Comparison of ENCODE assay signal across 11 cellular contexts in genomic region chr7:100051611-100052010, GRCh38. TPM values are rescaled to one million over a fixed set of nuclear protein-coding genes. Genes with fewer than 3 reads are reported as not detected.
DNase-seq lines count a peak whose midpoint lies in the region; ATAC-seq and TF ChIP-seq lines count a peak whose summit lies in the region.
"Had no signal": no experiment of that assay in that cellular context is flagged by ENCODE, and none has a peak within 500 bp of the region (broad histone marks: within the 10 kb centered on the region; RNA-seq: fewer than 3 reads in every experiment).

No MANE protein-coding gene starts in this region.

- POLR2A ChIA-PET in activated B cell treated with CpG ODN at 0.5 μM for 24 hours (lab: Charles Lee), result interaction anchor here (0.6 to 0.8 kb wide), 3 partner anchors 49 to 1200 kb away, joined by 3 to 4 read pairs (median 3); partner anchors contain the start of genes AP4M1 and MCM7

- H3K36me3 Mint-ChIP-seq in activated naive CD4-positive, alpha-beta T cell treated with anti-CD3 and anti-CD28 coated beads, Interleukin-2, amount 10 ng/mL, durations not matched to agents 7 days and 5 days, result peaks cover 2% of the 10 kb centered on the region
- peaks cover 7% of the 10 kb centered on the region for H3K36me3 Mint-ChIP-seq in activated B cell treated with CpG ODN at 0.5 μM for 24 hours (ENCODE audit: low read depth)
- H3K36me3 Mint-ChIP-seq in stimulated activated effector memory CD8-positive, alpha-beta T cell treated with anti-CD3 and anti-CD28 coated beads, Interleukin-12 subunit alpha, Interleukin-12 subunit beta, amount 100 ng/mL, for 72 hours, result no peaks in the 10 kb centered on the region

- H3K27me3 Mint-ChIP-seq in activated naive CD4-positive, alpha-beta T cell treated with anti-CD3 and anti-CD28 coated beads, Interleukin-2, amount 10 ng/mL, durations not matched to agents 7 days and 5 days, result peaks cover 6% of the 10 kb centered on the region
- H3K27me3 Mint-ChIP-seq in activated B cell treated with CpG ODN at 0.5 μM for 24 hours, result no peaks in the 10 kb centered on the region

- no peak for TF ChIP-seq CTCF in activated B cell treated with CpG ODN at 0.5 μM for 24 hours (IDR thresholded peaks at IDR 0.05)

- intact Hi-C loops in activated B cell treated with CpG ODN at 0.5 μM for 24 hours (cut with micrococcal nuclease), result loop anchor here (2.0 kb wide), 2 partner anchors 73 to 139 kb away; no protein-coding TSS in a partner anchor

- H3K27me3 ChIP-seq in MG63, result no peaks in the 10 kb centered on the region
- H3K27me3 ChIP-seq: heart right ventricle had no signal

- no peaks in the 10 kb centered on the region for H3K9me3 ChIP-seq in MG63
- H3K9me3 ChIP-seq: heart right ventricle had no signal

- CTCF ChIA-PET in activated naive CD4-positive, alpha-beta T cell treated with anti-CD3 and anti-CD28 coated beads, Interleukin-2, amount 10 ng/mL, durations not matched to agents 7 days and 5 days (lab: Charles Lee), result interaction anchor here (0.8 to 3.2 kb wide), 5 partner anchors 31 to 135 kb away, joined by 3 to 67 read pairs (median 3); no protein-coding TSS in a partner anchor
- CTCF ChIA-PET in activated B cell treated with CpG ODN at 0.5 μM for 24 hours (lab: Charles Lee), result interaction anchor here (0.6 kb wide), 2 partner anchors 412 to 1265 kb away, joined by 3 to 4 read pairs; no protein-coding TSS in a partner anchor

- peak overlapping the region; percentile 22 for H3K4me3 Mint-ChIP-seq in activated naive CD4-positive, alpha-beta T cell treated with anti-CD3 and anti-CD28 coated beads, Interleukin-2, amount 10 ng/mL, durations not matched to agents 7 days and 5 days
- peak overlapping the region; percentile 4 for H3K4me3 Mint-ChIP-seq in activated B cell treated with CpG ODN at 0.5 μM for 24 hours
- H3K4me3 Mint-ChIP-seq in stimulated activated effector memory CD8-positive, alpha-beta T cell treated with anti-CD3 and anti-CD28 coated beads, Interleukin-12 subunit alpha, Interleukin-12 subunit beta, amount 100 ng/mL, for 72 hours, result peak overlapping the region; percentile 18

- no peaks in the 10 kb centered on the region for H3K36me3 ChIP-seq in MG63

- no peak for DNase-seq in activated naive CD4-positive, alpha-beta T cell treated with anti-CD3 and anti-CD28 coated beads, Interleukin-2, amount 10 ng/mL, durations not matched to agents 7 days and 5 days
- no peak for DNase-seq in activated naive CD4-positive, alpha-beta T cell treated with anti-CD3 and anti-CD28 coated beads, Interleukin-2, amount 50 U/mL, for 16 hours
- DNase-seq in activated B cell treated with CpG ODN at 0.5 μM for 24 hours (no peak), epidermal melanocyte (ENCODE audit: insufficient read length, low spot score) (peak; percentile 71), MG63 (no peak)
- no peak for DNase-seq in stimulated activated effector memory CD8-positive, alpha-beta T cell treated with anti-CD3 and anti-CD28 coated beads, Interleukin-12 subunit alpha, Interleukin-12 subunit beta, amount 100 ng/mL, for 72 hours (ENCODE audit: low spot score in 2 of 2)
- DNase-seq: activated CD4-positive, CD25-positive, alpha-beta regulatory T cell; heart right ventricle; kidney glomerular epithelial cell had no signal

- H3K9me3 Mint-ChIP-seq in activated naive CD4-positive, alpha-beta T cell treated with anti-CD3 and anti-CD28 coated beads, Interleukin-2, amount 10 ng/mL, durations not matched to agents 7 days and 5 days, result no peaks in the 10 kb centered on the region
- no peaks in the 10 kb centered on the region for H3K9me3 Mint-ChIP-seq in activated B cell treated with CpG ODN at 0.5 μM for 24 hours
- H3K9me3 Mint-ChIP-seq in stimulated activated effector memory CD8-positive, alpha-beta T cell treated with anti-CD3 and anti-CD28 coated beads, Interleukin-12 subunit alpha, Interleukin-12 subunit beta, amount 100 ng/mL, for 72 hours, result no peaks in the 10 kb centered on the region

- H3K27ac Mint-ChIP-seq in activated naive CD4-positive, alpha-beta T cell treated with anti-CD3 and anti-CD28 coated beads, Interleukin-2, amount 10 ng/mL, durations not matched to agents 7 days and 5 days, result peak overlapping the region; percentile 58
- H3K27ac Mint-ChIP-seq in activated B cell treated with CpG ODN at 0.5 μM for 24 hours, result no peak overlapping the region
- H3K27ac Mint-ChIP-seq in stimulated activated effector memory CD8-positive, alpha-beta T cell treated with anti-CD3 and anti-CD28 coated beads, Interleukin-12 subunit alpha, Interleukin-12 subunit beta, amount 100 ng/mL, for 72 hours, result no peak overlapping the region

- peaks cover 20% of the 10 kb centered on the region for H3K4me1 Mint-ChIP-seq in activated naive CD4-positive, alpha-beta T cell treated with anti-CD3 and anti-CD28 coated beads, Interleukin-2, amount 10 ng/mL, durations not matched to agents 7 days and 5 days
- peaks cover 13% of the 10 kb centered on the region for H3K4me1 Mint-ChIP-seq in activated B cell treated with CpG ODN at 0.5 μM for 24 hours
- H3K4me1 Mint-ChIP-seq in stimulated activated effector memory CD8-positive, alpha-beta T cell treated with anti-CD3 and anti-CD28 coated beads, Interleukin-12 subunit alpha, Interleukin-12 subunit beta, amount 100 ng/mL, for 72 hours, result peaks cover 9% of the 10 kb centered on the region

- no peak overlapping the region for H3K4me3 ChIP-seq in MG63
- H3K4me3 ChIP-seq: heart right ventricle had no signal

- no peak for ATAC-seq in activated B cell treated with CpG ODN at 0.5 μM for 24 hours (ENCODE audit: low read depth)
- ATAC-seq in stimulated activated effector memory CD8-positive, alpha-beta T cell treated with anti-CD3 and anti-CD28 coated beads, Interleukin-12 subunit alpha, Interleukin-12 subunit beta, amount 100 ng/mL, for 72 hours, result no peak
- no peak for ATAC-seq in GM18520 (IDR thresholded peaks at IDR 0.05; ENCODE audit: unreplicated experiment)
- ATAC-seq in HG02884 (IDR thresholded peaks at IDR 0.05; ENCODE audit: unreplicated experiment), result no peak
- ATAC-seq: heart right ventricle had no signal

RNA-seq across cellular contexts. Expression of gene ZSCAN21, which starts 2.0 kb away (rescaled TPM):
- total RNA-seq in activated B cell treated with CpG ODN at 0.5 μM for 24 hours, result 10.6 and 11.3 TPM in 2 replicates
- total RNA-seq in MG63 (2014; rRNA removed; shearing (Covaris generic); ENCODE audit: low replicate concordance), result 3.6 and 6.3 TPM in 2 replicates

RNA-seq across cellular contexts. Expression of gene ZNF3, which starts 29.9 kb away (rescaled TPM):
- 33.9 and 39.6 TPM in 2 replicates for total RNA-seq in activated B cell treated with CpG ODN at 0.5 μM for 24 hours
- total RNA-seq in MG63 (2014; rRNA removed; shearing (Covaris generic); ENCODE audit: low replicate concordance), result 11.0 and 39.4 TPM in 2 replicates

RNA-seq across cellular contexts. Expression of gene ZKSCAN1, which starts 36.2 kb away (rescaled TPM):
- 59.0 and 70.6 TPM in 2 replicates for total RNA-seq in activated B cell treated with CpG ODN at 0.5 μM for 24 hours
- 8.6 and 14.5 TPM in 2 replicates for total RNA-seq in MG63 (2014; rRNA removed; shearing (Covaris generic); ENCODE audit: low replicate concordance)

RNA-seq across cellular contexts. Expression of gene COPS6, which starts 37.2 kb away (rescaled TPM):
- total RNA-seq in activated B cell treated with CpG ODN at 0.5 μM for 24 hours, result 88.3 and 108 TPM in 2 replicates
- 58.3 and 78.2 TPM in 2 replicates for total RNA-seq in MG63 (2014; rRNA removed; shearing (Covaris generic); ENCODE audit: low replicate concordance)

RNA-seq across cellular contexts. Expression of gene MCM7, which starts 49.6 kb away (rescaled TPM):
- total RNA-seq in activated B cell treated with CpG ODN at 0.5 μM for 24 hours, result 99.7 and 104 TPM in 2 replicates
- 121 and 191 TPM in 2 replicates for total RNA-seq in MG63 (2014; rRNA removed; shearing (Covaris generic); ENCODE audit: low replicate concordance)
